21 cellular contexts compared by ENCODE assay signal in genomic region chrX:85017721-85018120, GRCh38.
"Had no signal": no experiment of that assay in that cellular context is flagged by ENCODE, and none has a peak within 500 bp of the region (broad histone marks: within the 10 kb centered on the region; RNA-seq: fewer than 3 reads in every experiment).

No MANE protein-coding gene starts in this region.

- DNase-seq: activated CD4-positive, alpha-beta memory T cell treated with anti-CD3 and anti-CD28 coated beads, Interleukin-2, amount 10 ng/mL, durations not matched to agents 7 days and 5 days; activated CD4-positive, alpha-beta T cell treated with anti-CD3 and anti-CD28 coated beads, Interleukin-2, amount 10 ng/mL, durations not matched to agents 24 days and 14 days; activated effector memory CD4-positive, alpha-beta T cell treated with Interleukin-2 at 50 U/mL for 16 hours; activated naive CD4-positive, alpha-beta T cell treated with anti-CD3 and anti-CD28 coated beads for 36 hours; activated naive CD8-positive, alpha-beta T cell treated with anti-CD3 and anti-CD28 coated beads, Interleukin-2, amount 10 ng/mL, durations not matched to agents 7 days and 5 days; activated T-cell treated with anti-CD3 and anti-CD28 coated beads, Interleukin-2, amount 50 U/mL, for 72 hours; amygdala; central memory CD4-positive, alpha-beta T cell; colonic mucosa; dorsolateral prefrontal cortex; effector memory CD8-positive, alpha-beta T cell; foreskin keratinocyte; left lung; naive thymus-derived CD8-positive, alpha-beta T cell; stimulated activated CD4-positive, alpha-beta T cell treated with anti-CD3 and anti-CD28 coated beads, Interleukin-12 subunit alpha, Interleukin-12 subunit beta, amount 100 ng/mL, for 4 hours; stimulated activated CD4-positive, alpha-beta T cell treated with anti-CD3 and anti-CD28 coated beads, Interleukin-4, amount 100 ng/mL, for 4 hours; stimulated activated naive CD8-positive, alpha-beta T cell treated with anti-CD3 and anti-CD28 coated beads, Interleukin-15, amount 100 ng/mL, for 72 hours; tibial artery had no signal

- ATAC-seq: activated CD4-positive, CD25-positive, alpha-beta regulatory T cell treated with anti-CD3 and anti-CD28 coated beads, Interleukin-2, amount 50 U/mL, for 24 hours; activated T-cell treated with anti-CD3 and anti-CD28 coated beads, Interleukin-2, amount 50 U/mL, for 72 hours; effector memory CD8-positive, alpha-beta T cell; foreskin keratinocyte; left lung; naive thymus-derived CD8-positive, alpha-beta T cell; stimulated activated naive CD8-positive, alpha-beta T cell treated with anti-CD3 and anti-CD28 coated beads, Interleukin-15, amount 100 ng/mL, for 72 hours had no signal

- H3K4me3 ChIP-seq: colonic mucosa, dorsolateral prefrontal cortex, esophagus muscularis mucosa, left lung, neural progenitor cell, tibial artery had no signal
